Comparison of ENCODE assay signal across 7 cellular contexts in the genomic region with DNA sequence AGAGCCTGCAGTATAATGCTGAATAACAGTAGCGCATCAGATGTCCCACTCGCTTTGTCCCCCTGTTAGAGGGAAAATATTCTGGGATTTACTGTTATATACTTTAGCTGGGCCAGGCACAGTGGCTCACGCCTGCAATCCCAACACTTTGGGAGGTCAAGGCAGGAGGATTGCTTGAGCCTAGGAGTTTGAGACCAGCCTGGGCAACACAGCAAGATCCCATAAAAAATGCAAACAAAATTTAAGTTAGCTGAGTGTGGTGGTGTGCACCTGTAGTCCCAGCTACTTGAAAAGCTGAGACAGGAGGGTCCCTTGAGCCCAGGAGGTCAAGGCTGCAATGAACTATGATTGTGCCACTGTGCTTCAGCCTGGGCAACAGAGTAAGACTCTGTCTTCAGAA. TPM values are rescaled to one million over a fixed set of nuclear protein-coding genes. Genes with fewer than 3 reads are reported as not detected.
"Had no signal": no experiment of that assay in that cellular context is flagged by ENCODE, and none has a peak within 500 bp of the region (broad histone marks: within the 10 kb centered on the region; RNA-seq: fewer than 3 reads in every experiment).

No MANE protein-coding gene starts in this region.

RNA-seq across cellular contexts. Expression of a gene that starts 22.3 kb away (rescaled TPM):
- total RNA-seq: GM23248, GM23338, H1, H4, H7, H9, HFFc6 had no signal
- polyA plus RNA-seq: GM23248, GM23338, H1 had no signal
